In the genomic region with DNA sequence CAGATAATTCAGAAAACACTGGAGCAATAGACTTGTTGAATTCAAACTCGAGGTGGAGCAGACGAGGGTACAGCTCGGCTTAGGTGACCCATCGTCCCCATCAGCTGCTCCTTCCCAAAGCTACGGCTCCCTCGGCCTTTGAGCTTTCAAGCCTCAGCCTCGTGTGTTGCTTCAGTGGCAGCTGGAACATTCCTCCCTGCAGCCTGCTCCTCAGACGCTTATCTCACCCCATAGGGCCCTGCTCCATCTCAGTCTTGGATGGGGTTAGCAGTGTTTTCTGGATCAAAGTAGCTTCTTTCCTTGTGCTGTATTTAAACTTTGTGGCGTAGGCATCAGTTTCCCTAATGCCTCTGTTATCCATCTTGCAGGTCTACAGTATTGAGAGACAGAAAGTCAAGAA, we compare ENCODE assay signal across 23 cellular contexts. TPM values are rescaled to one million over a fixed set of nuclear protein-coding genes. Genes with fewer than 3 reads are reported as not detected.
DNase-seq lines count a peak whose midpoint lies in the region; ATAC-seq and TF ChIP-seq lines count a peak whose summit lies in the region.
"Had no signal": no experiment of that assay in that cellular context is flagged by ENCODE, and none has a peak within 500 bp of the region (broad histone marks: within the 10 kb centered on the region; RNA-seq: fewer than 3 reads in every experiment).

No MANE protein-coding gene starts in this region.

- H3K9ac ChIP-seq in mesenchymal stem cell (ENCODE audit: low read length): no peak overlapping the region
- H3K9ac ChIP-seq: BLaER1 treated with 17β-estradiol and CSF1 and Interleukin-3, amounts not matched to agents 10 nM and 100 nM; GM23248 had no signal

- no peak overlapping the region for H2BK12ac ChIP-seq in mesenchymal stem cell (ENCODE audit: low read length in 2 of 2)

- WGBS in aorta, 2 donors: 48 to 53% methylated on average over 9 of the region's 9 CpGs
- 91% methylated on average over 7 of the region's 9 CpGs for WGBS in mesenchymal stem cell

- H2AFZ ChIP-seq in osteoblast (ENCODE audit: low read length): no peak overlapping the region
- H2AFZ ChIP-seq in mesenchymal stem cell (ENCODE audit: low read depth, low read length): no peak overlapping the region
- H2AFZ ChIP-seq: GM23248 had no signal

- no peaks in the 10 kb centered on the region for H4K20me1 ChIP-seq in osteoblast (ENCODE audit: insufficient read depth, low read length)
- H4K20me1 ChIP-seq: BLaER1 treated with 17β-estradiol and CSF1 and Interleukin-3, amounts not matched to agents 10 nM and 100 nM had no signal

- no peak overlapping the region for H4K91ac ChIP-seq in mesenchymal stem cell (ENCODE audit: low read length)

- H3K79me1 ChIP-seq in mesenchymal stem cell (replicated peaks; ENCODE audit: low read length, poor library complexity, severe bottlenecking): no peaks in the 10 kb centered on the region

- DNase-seq in Right ventricle myocardium superior: no peak
- no peak for DNase-seq in right atrium auricular region (ENCODE audit: low spot score)
- DNase-seq in natural killer cell treated with Interleukin-12 subunit alpha and Interleukin-12 subunit beta and Interleukin-15 and Interleukin-18, amount 100 ng/mL, for 72 hours (ENCODE audit: low spot score): peak; percentile 23
- no peak for DNase-seq in natural killer cell
- DNase-seq in osteoblast (ENCODE audit: insufficient read length, low spot score, missing footprints): peak; percentile 50
- DNase-seq in aorta: peak in 1 of 2 donors; percentile 48
- DNase-seq in activated naive CD8-positive, alpha-beta T cell treated with anti-CD3 and anti-CD28 coated beads, Interleukin-2, amount 50 U/mL, for 24 hours: no peak
- DNase-seq in mesenchymal stem cell: no peak
- DNase-seq: AML-193; BE2C; CD4-positive, alpha-beta T cell; CD8-positive, alpha-beta memory T cell; DMS 273 treated with DMSO at 0.1 percent for 48 hours; DMS79; EL; GDM1; H9 had no signal

- no peak overlapping the region for H2AK5ac ChIP-seq in mesenchymal stem cell (ENCODE audit: low read length, severe bottlenecking)

- peaks cover 6 to 13% of the 10 kb centered on the region in 2 donors for H3K4me1 Mint-ChIP-seq in natural killer cell treated with Interleukin-12 subunit alpha and Interleukin-12 subunit beta and Interleukin-15 and Interleukin-18, amount 100 ng/mL, for 72 hours (ENCODE audit: low read depth in 2 of 2)
- no peaks in the 10 kb centered on the region for H3K4me1 Mint-ChIP-seq in natural killer cell
- peaks cover 9% of the 10 kb centered on the region for H3K4me1 Mint-ChIP-seq in activated naive CD8-positive, alpha-beta T cell treated with anti-CD3 and anti-CD28 coated beads, Interleukin-2, amount 50 U/mL, for 24 hours

- H3K4me2 ChIP-seq in osteoblast (ENCODE audit: insufficient read depth, low read length): no peak overlapping the region
- no peak overlapping the region for H3K4me2 ChIP-seq in mesenchymal stem cell (ENCODE audit: low read length, poor library complexity, severe bottlenecking)
- H3K4me2 ChIP-seq: BLaER1 treated with 17β-estradiol and CSF1 and Interleukin-3, amounts not matched to agents 10 nM and 100 nM had no signal

- H2BK5ac ChIP-seq in mesenchymal stem cell (ENCODE audit: low read depth, low read length, poor library complexity, severe bottlenecking): no peak overlapping the region

- H2BK15ac ChIP-seq in mesenchymal stem cell (ENCODE audit: low read depth, poor library complexity, severe bottlenecking): no peak overlapping the region

- peak; percentile 47 for ATAC-seq in Right ventricle myocardium superior (ENCODE audit: poor library complexity)
- ATAC-seq in natural killer cell treated with Interleukin-12 subunit alpha and Interleukin-12 subunit beta and Interleukin-15 and Interleukin-18, amount 100 ng/mL, for 72 hours: no peak
- ATAC-seq in natural killer cell: no peak
- peak; percentile 51 for ATAC-seq in aorta (ENCODE audit: low FRiP score)
- no peak for ATAC-seq in activated naive CD8-positive, alpha-beta T cell treated with anti-CD3 and anti-CD28 coated beads, Interleukin-2, amount 50 U/mL, for 24 hours
- ATAC-seq: GM12878, HCT116 had no signal

- peaks cover 0 to 5% of the 10 kb centered on the region in 2 donors for H3K27me3 Mint-ChIP-seq in natural killer cell treated with Interleukin-12 subunit alpha and Interleukin-12 subunit beta and Interleukin-15 and Interleukin-18, amount 100 ng/mL, for 72 hours
- H3K27me3 Mint-ChIP-seq in natural killer cell (ENCODE audit: low read depth in 2 of 2): peaks cover 0 to 6% of the 10 kb centered on the region in 2 donors
- peaks cover 5% of the 10 kb centered on the region for H3K27me3 Mint-ChIP-seq in activated naive CD8-positive, alpha-beta T cell treated with anti-CD3 and anti-CD28 coated beads, Interleukin-2, amount 50 U/mL, for 24 hours
- H3K27me3 Mint-ChIP-seq: CD4-positive, alpha-beta T cell; CD8-positive, alpha-beta memory T cell had no signal

- no peak overlapping the region for H4K8ac ChIP-seq in mesenchymal stem cell (ENCODE audit: low read length)

- no peak overlapping the region for H3K4ac ChIP-seq in mesenchymal stem cell (ENCODE audit: low read depth in 1 of 2, low read length in 2 of 2)

- TF ChIP-seq CTCF in right atrium auricular region (IDR thresholded peaks at IDR 0.05) (no peak), natural killer cell (IDR thresholded peaks at IDR 0.05) (no peak), osteoblast (IDR thresholded peaks at IDR 0.05; ENCODE audit: extremely low read depth, low read depth, low read length) (no peak)

- no peaks in the 10 kb centered on the region for H3K9me3 ChIP-seq in right atrium auricular region
- H3K9me3 ChIP-seq in osteoblast (ENCODE audit: low read depth, low read length): no peaks in the 10 kb centered on the region
- no peaks in the 10 kb centered on the region for H3K9me3 ChIP-seq in aorta (ENCODE audit: control insufficient read depth, low read length)
- no peaks in the 10 kb centered on the region for H3K9me3 ChIP-seq in mesenchymal stem cell (ENCODE audit: control insufficient read depth, low read length)
- H3K9me3 ChIP-seq: BE2C; BLaER1 treated with 17β-estradiol and CSF1 and Interleukin-3, amounts not matched to agents 10 nM and 100 nM had no signal

- no peaks in the 10 kb centered on the region for H3K36me3 ChIP-seq in right atrium auricular region
- no peaks in the 10 kb centered on the region for H3K36me3 ChIP-seq in osteoblast (ENCODE audit: insufficient read depth, low read length)
- no peaks in the 10 kb centered on the region for H3K36me3 ChIP-seq in aorta (ENCODE audit: control insufficient read depth in 1 of 2, insufficient read depth in 2 of 2, low read length in 1 of 2)
- no peaks in the 10 kb centered on the region for H3K36me3 ChIP-seq in mesenchymal stem cell (ENCODE audit: control insufficient read depth in 1 of 2, insufficient read depth in 2 of 2, low read depth in 1 of 2, low read length in 2 of 2)
- H3K36me3 ChIP-seq: BE2C; BLaER1 treated with 17β-estradiol and CSF1 and Interleukin-3, amounts not matched to agents 10 nM and 100 nM had no signal

- H2BK120ac ChIP-seq in mesenchymal stem cell (ENCODE audit: low read depth, low read length): no peak overlapping the region

- H3K36me3 Mint-ChIP-seq in natural killer cell treated with Interleukin-12 subunit alpha and Interleukin-12 subunit beta and Interleukin-15 and Interleukin-18, amount 100 ng/mL, for 72 hours: no peaks in the 10 kb centered on the region
- H3K36me3 Mint-ChIP-seq in natural killer cell: no peaks in the 10 kb centered on the region
- H3K36me3 Mint-ChIP-seq in activated naive CD8-positive, alpha-beta T cell treated with anti-CD3 and anti-CD28 coated beads, Interleukin-2, amount 50 U/mL, for 24 hours (ENCODE audit: low read depth): no peaks in the 10 kb centered on the region
- H3K36me3 Mint-ChIP-seq: CD14-positive monocyte had no signal

- intact Hi-C loops in Right ventricle myocardium superior (cut with DNase I) (loop anchor here (10.0 kb wide), 1 partner anchor 65 kb away; no protein-coding TSS in a partner anchor), natural killer cell (cut with micrococcal nuclease) (no loop called here), aorta (cut with DNase I) (loop anchor here (10.0 kb wide), 2 partner anchors 65 to 695 kb away; no protein-coding TSS in a partner anchor)

- no peak overlapping the region for H3K4me3 Mint-ChIP-seq in natural killer cell treated with Interleukin-12 subunit alpha and Interleukin-12 subunit beta and Interleukin-15 and Interleukin-18, amount 100 ng/mL, for 72 hours
- H3K4me3 Mint-ChIP-seq in natural killer cell: no peak overlapping the region
- no peak overlapping the region for H3K4me3 Mint-ChIP-seq in activated naive CD8-positive, alpha-beta T cell treated with anti-CD3 and anti-CD28 coated beads, Interleukin-2, amount 50 U/mL, for 24 hours
- H3K4me3 Mint-ChIP-seq: CD4-positive, alpha-beta T cell; CD8-positive, alpha-beta memory T cell; H9 had no signal

- no peak overlapping the region for H3K23ac ChIP-seq in mesenchymal stem cell (ENCODE audit: low read length in 2 of 2)

- no peak overlapping the region for H3K4me3 ChIP-seq in right atrium auricular region
- H3K4me3 ChIP-seq in osteoblast (ENCODE audit: insufficient read depth, low read length): no peak overlapping the region
- H3K4me3 ChIP-seq in aorta (ENCODE audit: low read length in 2 of 2): no peak overlapping the region
- H3K4me3 ChIP-seq in mesenchymal stem cell (ENCODE audit: insufficient read depth in 1 of 2, low read depth in 1 of 2, low read length in 2 of 2): no peak overlapping the region
- H3K4me3 ChIP-seq: BLaER1 treated with 17β-estradiol and CSF1 and Interleukin-3, amounts not matched to agents 10 nM and 100 nM; GM12878; GM23248 had no signal

- no peaks in the 10 kb centered on the region for H3K4me1 ChIP-seq in right atrium auricular region
- no peaks in the 10 kb centered on the region for H3K4me1 ChIP-seq in osteoblast (ENCODE audit: insufficient read depth, low read length)
- H3K4me1 ChIP-seq in aorta (ENCODE audit: control insufficient read depth in 1 of 2, insufficient read depth in 2 of 2, low read length in 2 of 2): no peaks in the 10 kb centered on the region
- H3K4me1 ChIP-seq in mesenchymal stem cell (ENCODE audit: control insufficient read depth, insufficient read depth, low read depth, low read length): peaks cover 2% of the 10 kb centered on the region
- H3K4me1 ChIP-seq: BE2C had no signal

- no peak overlapping the region for H3K18ac ChIP-seq in mesenchymal stem cell (ENCODE audit: low read depth in 1 of 2, low read length in 2 of 2)

- H3K14ac ChIP-seq in mesenchymal stem cell (ENCODE audit: low read length in 2 of 2): no peak overlapping the region

- no peaks in the 10 kb centered on the region for H3K9me3 Mint-ChIP-seq in natural killer cell treated with Interleukin-12 subunit alpha and Interleukin-12 subunit beta and Interleukin-15 and Interleukin-18, amount 100 ng/mL, for 72 hours
- no peaks in the 10 kb centered on the region for H3K9me3 Mint-ChIP-seq in natural killer cell
- no peaks in the 10 kb centered on the region for H3K9me3 Mint-ChIP-seq in activated naive CD8-positive, alpha-beta T cell treated with anti-CD3 and anti-CD28 coated beads, Interleukin-2, amount 50 U/mL, for 24 hours
- H3K9me3 Mint-ChIP-seq: CD4-positive, alpha-beta T cell; CD8-positive, alpha-beta memory T cell; H9 had no signal

- no peaks in the 10 kb centered on the region for H3K79me2 ChIP-seq in osteoblast (ENCODE audit: insufficient read depth, low read length)

- H3K27ac ChIP-seq in right atrium auricular region (no peak overlapping the region), osteoblast (ENCODE audit: low read depth, low read length) (no peak overlapping the region), aorta (ENCODE audit: low read depth in 1 of 2, low read length in 2 of 2) (no peak overlapping the region), mesenchymal stem cell (ENCODE audit: low read length, poor library complexity, severe bottlenecking) (no peak overlapping the region)
- H3K27ac ChIP-seq: 22Rv1; BLaER1 treated with 17β-estradiol and CSF1 and Interleukin-3, amounts not matched to agents 10 nM and 100 nM; GM23248 had no signal

- no peak overlapping the region for H3K27ac Mint-ChIP-seq in natural killer cell treated with Interleukin-12 subunit alpha and Interleukin-12 subunit beta and Interleukin-15 and Interleukin-18, amount 100 ng/mL, for 72 hours
- H3K27ac Mint-ChIP-seq in natural killer cell: no peak overlapping the region
- no peak overlapping the region for H3K27ac Mint-ChIP-seq in activated naive CD8-positive, alpha-beta T cell treated with anti-CD3 and anti-CD28 coated beads, Interleukin-2, amount 50 U/mL, for 24 hours
- H3K27ac Mint-ChIP-seq: CD4-positive, alpha-beta T cell; H9 had no signal

- no peaks in the 10 kb centered on the region for H3K27me3 ChIP-seq in right atrium auricular region
- peaks cover 32% of the 10 kb centered on the region for H3K27me3 ChIP-seq in osteoblast (ENCODE audit: insufficient read depth, low read length)
- no peaks in the 10 kb centered on the region for H3K27me3 ChIP-seq in aorta (ENCODE audit: control insufficient read depth in 1 of 2, insufficient read depth in 2 of 2, low read length in 1 of 2)
- peaks cover 45 to 70% of the 10 kb centered on the region in 2 experiments for H3K27me3 ChIP-seq in mesenchymal stem cell (ENCODE audit: control insufficient read depth in 1 of 2, insufficient read depth in 1 of 2, low read length in 2 of 2)
- H3K27me3 ChIP-seq: BE2C; BLaER1 treated with 17β-estradiol and CSF1 and Interleukin-3, amounts not matched to agents 10 nM and 100 nM had no signal

RNA-seq across cellular contexts. Expression of a gene that starts 30.6 kb away (rescaled TPM):
- total RNA-seq in Right ventricle myocardium superior (25.5 TPM), right atrium auricular region (10 to 100 TPM; 13.8 to 29.5 TPM), natural killer cell (100 to 1,000 TPM; 105 to 166 (median 111) TPM), osteoblast (12.1 and 13.8 TPM in 2 replicates), aorta (100 to 1,000 TPM in 1 of 2 donors, 10 to 100 TPM in 1; 67.7 to 113 TPM)
- 100 to 1,000 TPM in 1 of 2 donors, 10 to 100 TPM in 1; 79.8 to 169 TPM for total RNA-seq in natural killer cell treated with Interleukin-12 subunit alpha and Interleukin-12 subunit beta and Interleukin-15 and Interleukin-18, amount 100 ng/mL, for 72 hours
- 10 to 100 TPM; 40.2 to 58.8 TPM for polyA plus RNA-seq in aorta
- polyA plus RNA-seq in mesenchymal stem cell (2013, experiment 1 of 2): 4.5 TPM
- polyA plus RNA-seq in mesenchymal stem cell (2013, experiment 2 of 2): 4.5 TPM
- total RNA-seq: H9 had no signal

Comparison
In these comparisons a context has a peak if more than half of its experiments do, and no peak if none do; other contexts are left out.
1. DNase-seq: peak in natural killer cell treated with Interleukin-12 subunit alpha and Interleukin-12 subunit beta and Interleukin-15 and Interleukin-18, amount 100 ng/mL, for 72 hours (single experiment) and osteoblast (single experiment); none in Right ventricle myocardium superior (single experiment), right atrium auricular region (single experiment), natural killer cell (single experiment), activated naive CD8-positive, alpha-beta T cell treated with anti-CD3 and anti-CD28 coated beads, Interleukin-2, amount 50 U/mL, for 24 hours (single experiment) and mesenchymal stem cell (single experiment).
2. ATAC-seq: peak in Right ventricle myocardium superior (single experiment) and aorta (single experiment); none in natural killer cell treated with Interleukin-12 subunit alpha and Interleukin-12 subunit beta and Interleukin-15 and Interleukin-18, amount 100 ng/mL, for 72 hours (0 of 2), natural killer cell (0 of 3) and activated naive CD8-positive, alpha-beta T cell treated with anti-CD3 and anti-CD28 coated beads, Interleukin-2, amount 50 U/mL, for 24 hours (single experiment).